Comparison of ENCODE assay signal across 8 cellular contexts in genomic region chrX:102659790-102660757, GRCh38. TPM values are rescaled to one million over a fixed set of nuclear protein-coding genes. Genes with fewer than 3 reads are reported as not detected.
A peak's percentile ranks its signal among the peaks of the same experiment; 100 is the strongest.
DNase-seq lines count a peak whose midpoint lies in the region; ATAC-seq and TF ChIP-seq lines count a peak whose summit lies in the region.

No MANE protein-coding gene starts in this region.

- H3K9me3 Mint-ChIP-seq in endodermal cell = peaks cover 48% of the 10 kb centered on the region

- H3K4me1 ChIP-seq in endodermal cell (ENCODE audit: control insufficient read depth, insufficient read depth, low read length) (no peaks in the 10 kb centered on the region), mesodermal cell (ENCODE audit: control insufficient read depth, insufficient read depth, low read length, poor library complexity, severe bottlenecking) (no peaks in the 10 kb centered on the region)

- H3K4me3 ChIP-seq in endodermal cell (ENCODE audit: low read length) (peak overlapping the region; percentile 83), mesodermal cell (ENCODE audit: extremely low read depth, insufficient read depth, low read length, poor library complexity, severe bottlenecking) (peak overlapping the region; percentile 33)

- H3K27me3 Mint-ChIP-seq in endodermal cell (ENCODE audit: insufficient read depth) = no peaks in the 10 kb centered on the region

- H3K27me3 ChIP-seq in endodermal cell (ENCODE audit: control insufficient read depth, insufficient read depth, low read length, poor library complexity, severe bottlenecking) = no peaks in the 10 kb centered on the region

- DNase-seq in NCI-H446 (lab: John Stamatoyannopoulos, UW) (peak; percentile 2 to 68), endodermal cell (peak; percentile 91), UCSD-AML1 (lab: John Stamatoyannopoulos, UW; ENCODE audit: unreplicated experiment) (no peak)
- peak; percentile 63 to 70 for DNase-seq in activated CD8-positive, alpha-beta memory T cell treated with anti-CD3 and anti-CD28 coated beads for 4 hours (ENCODE audit: low read depth in 2 of 2)
- peak; percentile 65 for DNase-seq in stimulated activated CD8-positive, alpha-beta memory T cell treated with anti-CD3 and anti-CD28 coated beads, Interleukin-12 subunit alpha, Interleukin-12 subunit beta, amount 100 ng/mL, for 4 hours (ENCODE audit: low read depth)

- no peaks in the 10 kb centered on the region for H3K36me3 ChIP-seq in endodermal cell (ENCODE audit: control insufficient read depth, insufficient read depth, low read length)
- H3K36me3 ChIP-seq in mesodermal cell (ENCODE audit: control insufficient read depth, insufficient read depth, low read length) = no peaks in the 10 kb centered on the region

- H3K27ac Mint-ChIP-seq in endodermal cell = peak overlapping the region; percentile 83

- H3K4me3 Mint-ChIP-seq in endodermal cell = peak overlapping the region; percentile 72

- TF ChIP-seq CTCF in endodermal cell (conservative IDR thresholded peaks at IDR 0.05) = peak; percentile 46

- peak; percentile 83 for ATAC-seq in GM18520 (IDR thresholded peaks at IDR 0.05; ENCODE audit: unreplicated experiment)
- ATAC-seq in HG03039 (IDR thresholded peaks at IDR 0.05; ENCODE audit: unreplicated experiment) = peak; percentile 98

- H3K9ac ChIP-seq in endodermal cell (ENCODE audit: extremely low read depth, low read length, poor library complexity, severe bottlenecking) = peak overlapping the region; percentile 74

- H3K9me3 ChIP-seq in endodermal cell (ENCODE audit: control insufficient read depth, low read length) (no peaks in the 10 kb centered on the region), mesodermal cell (ENCODE audit: control insufficient read depth, low read length) (peaks cover 4% of the 10 kb centered on the region)

- H3K4me1 Mint-ChIP-seq in endodermal cell = peaks cover 2% of the 10 kb centered on the region

- 9 to 29% methylated on average over 11 to 25 of the region's 27 CpGs for WGBS in endodermal cell (ENCODE audit: insufficient coverage in 1 of 2, insufficient read length in 1 of 2), 2 experiments
- WGBS in mesodermal cell (ENCODE audit: insufficient coverage in 2 of 2), 2 experiments = 20% methylated on average over 7 of the region's 27 CpGs; no CpG with 5 or more reads in 1 of the 2 experiments

- H3K36me3 Mint-ChIP-seq in endodermal cell (ENCODE audit: low read depth) = peaks cover 10% of the 10 kb centered on the region

- H3K27ac ChIP-seq in endodermal cell (ENCODE audit: low read depth, low read length) (no peak overlapping the region), mesodermal cell (ENCODE audit: low read depth, low read length, severe bottlenecking) (no peak overlapping the region)

RNA-seq across cellular contexts. Expression of gene GPRASP1, which starts 8.8 kb away (rescaled TPM):
- total RNA-seq in endodermal cell = 1 to 10 TPM; 2.9 to 3.7 TPM
- polyA plus RNA-seq in endodermal cell (2013, experiment 1 of 2) = 4.3 TPM
- 4.1 TPM for polyA plus RNA-seq in endodermal cell (2013, experiment 2 of 2)
- 3.1 TPM for polyA plus RNA-seq in mesodermal cell (2013, experiment 1 of 2)
- 2.6 TPM for polyA plus RNA-seq in mesodermal cell (2013, experiment 2 of 2)

RNA-seq across cellular contexts. Expression of gene GPRASP2, which starts 52.2 kb away (rescaled TPM):
- 10 to 100 TPM; 12.9 to 20.8 TPM for total RNA-seq in endodermal cell
- 19.1 TPM for polyA plus RNA-seq in endodermal cell (2013, experiment 1 of 2)
- 16.2 TPM for polyA plus RNA-seq in endodermal cell (2013, experiment 2 of 2)
- polyA plus RNA-seq in mesodermal cell (2013, experiment 1 of 2) = 14.3 TPM
- polyA plus RNA-seq in mesodermal cell (2013, experiment 2 of 2) = 11.9 TPM
